ENCODE assay signal across 1 cellular context in genomic region chr10:79457256-79457785, GRCh38.
TF ChIP-seq lines count a peak whose summit lies in the region.

No MANE protein-coding gene starts in this region.

TF ChIP-seq in IMR-90, 13 proteins besides CTCF, POLR2A, EP300 and RAD21 (continued from another document):
- TF ChIP-seq USF2 (IDR thresholded peaks at IDR 0.05; ENCODE audit: low read depth, low read length), result no peak
- no peak for TF ChIP-seq NFE2L2 (IDR thresholded peaks at IDR 0.05; ENCODE audit: low read depth, low read length)
- no peak for TF ChIP-seq SMC3 (IDR thresholded peaks at IDR 0.05; ENCODE audit: low read depth, low read length)
- TF ChIP-seq ELK1 (IDR thresholded peaks at IDR 0.05; ENCODE audit: borderline replicate concordance, low read depth, low read length), result no peak
- no peak for TF ChIP-seq MAZ (IDR thresholded peaks at IDR 0.05; ENCODE audit: borderline replicate concordance, low read depth, low read length)
